23 cellular contexts compared by ENCODE assay signal in the genomic region with DNA sequence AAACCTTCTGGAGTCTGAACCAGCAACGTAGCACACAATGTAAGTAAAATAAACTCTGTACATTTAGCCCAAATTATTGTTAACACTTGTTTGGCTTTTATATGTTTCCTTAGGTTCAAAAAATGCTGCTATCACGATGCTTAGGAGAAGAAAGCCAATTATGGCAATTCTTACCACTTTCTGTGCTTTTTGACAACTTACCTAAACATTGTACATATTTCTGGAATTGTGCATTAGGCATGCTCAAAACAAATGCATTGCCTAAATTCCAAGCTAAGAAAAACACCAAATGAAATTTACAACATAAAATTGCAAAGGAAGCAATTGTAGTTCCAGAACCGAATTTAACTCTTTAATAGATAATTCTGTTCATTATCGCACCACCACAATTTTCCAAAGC.
"Had no signal": no experiment of that assay in that cellular context is flagged by ENCODE, and none has a peak within 500 bp of the region (broad histone marks: within the 10 kb centered on the region; RNA-seq: fewer than 3 reads in every experiment).

No MANE protein-coding gene starts in this region.

- H3K27me3 ChIP-seq: esophagus muscularis mucosa, gastrocnemius medialis, heart right ventricle, left lung had no signal

- H3K4me1 Mint-ChIP-seq: mesothelial cell of epicardium; naive B cell; naive thymus-derived CD8-positive, alpha-beta T cell had no signal

- H3K36me3 Mint-ChIP-seq: mesothelial cell of epicardium; naive B cell; naive thymus-derived CD8-positive, alpha-beta T cell had no signal

- H3K27me3 Mint-ChIP-seq: naive B cell; naive thymus-derived CD8-positive, alpha-beta T cell had no signal

- DNase-seq: dermis blood vessel endothelial cell; dorsolateral prefrontal cortex; effector CD4-positive, alpha-beta T cell; effector memory CD4-positive, alpha-beta T cell; foreskin fibroblast; foreskin melanocyte; gastrocnemius medialis; glutamatergic neuron; head of caudate nucleus; heart right ventricle; hippocampal formation; islet precursor cell; left cardiac atrium; left ventricle myocardium superior; lower lobe of right lung; mesenchymal stem cell; mucosa of descending colon; naive B cell; naive thymus-derived CD8-positive, alpha-beta T cell had no signal

- H3K27ac ChIP-seq: coronary artery, dorsolateral prefrontal cortex, esophagus muscularis mucosa, gastrocnemius medialis, heart right ventricle, left lung, lower lobe of right lung had no signal

- H3K9me3 ChIP-seq: esophagus muscularis mucosa, gastrocnemius medialis, heart right ventricle, left lung, lower lobe of right lung, mucosa of descending colon had no signal

- H3K4me3 ChIP-seq: coronary artery, dorsolateral prefrontal cortex, esophagus muscularis mucosa, gastrocnemius medialis, heart right ventricle, left lung, lower lobe of right lung, mucosa of descending colon had no signal

- H3K9me3 Mint-ChIP-seq: mesothelial cell of epicardium, naive B cell had no signal

- H3K4me3 Mint-ChIP-seq: mesothelial cell of epicardium; naive B cell; naive thymus-derived CD8-positive, alpha-beta T cell had no signal

- ATAC-seq: gastrocnemius medialis; heart right ventricle; left cardiac atrium; left lung; left ventricle myocardium superior; lower lobe of right lung; mucosa of descending colon; naive thymus-derived CD8-positive, alpha-beta T cell had no signal

- H3K4me1 ChIP-seq: esophagus muscularis mucosa, gastrocnemius medialis, heart right ventricle, left lung, lower lobe of right lung had no signal

- H3K27ac Mint-ChIP-seq: mesothelial cell of epicardium; naive B cell; naive thymus-derived CD8-positive, alpha-beta T cell had no signal

- H3K36me3 ChIP-seq: esophagus muscularis mucosa, gastrocnemius medialis, heart right ventricle, left lung, lower lobe of right lung had no signal
